Comparison of ENCODE assay signal across 8 cellular contexts in genomic region chr20:6007094-6007528, GRCh38. TPM values are rescaled to one million over a fixed set of nuclear protein-coding genes. Genes with fewer than 3 reads are reported as not detected.
A peak's percentile ranks its signal among the peaks of the same experiment; 100 is the strongest.
DNase-seq lines count a peak whose midpoint lies in the region; ATAC-seq, FAIRE-seq and TF ChIP-seq lines count a peak whose summit lies in the region.

No MANE protein-coding gene starts in this region.

- peak overlapping the region; percentile 1 for H3K27ac Mint-ChIP-seq in astrocyte (ENCODE audit: unreplicated experiment)
- H3K27ac Mint-ChIP-seq in memory B cell, result peak overlapping the region; percentile 80

- H3K27me3 Mint-ChIP-seq in astrocyte (ENCODE audit: low read depth, unreplicated experiment) (no peaks in the 10 kb centered on the region), memory B cell (no peaks in the 10 kb centered on the region)

- H3K4me1 Mint-ChIP-seq in astrocyte (ENCODE audit: low read depth, unreplicated experiment) (peaks cover 6% of the 10 kb centered on the region), memory B cell (peaks cover 18% of the 10 kb centered on the region)

- H3K27me3 ChIP-seq in right atrium auricular region, result no peaks in the 10 kb centered on the region
- no peaks in the 10 kb centered on the region for H3K27me3 ChIP-seq in astrocyte (ENCODE audit: insufficient read depth, low read length)

- FAIRE-seq in astrocyte (lab: Jason Lieb, UNC), result no peak

- H3K79me2 ChIP-seq in astrocyte (ENCODE audit: insufficient read depth, low read length), result peaks cover 58% of the 10 kb centered on the region

- H3K4me2 ChIP-seq in astrocyte (ENCODE audit: low read length), result peak overlapping the region; percentile 93

- H3K4me3 Mint-ChIP-seq in astrocyte (ENCODE audit: unreplicated experiment) (peak overlapping the region; percentile 98), memory B cell (peak overlapping the region; percentile 56)

- H3K4me3 ChIP-seq in right atrium auricular region (peak overlapping the region; percentile 87 to 96), astrocyte (ENCODE audit: insufficient read depth, low read depth, low read length) (peak overlapping the region; percentile 83)

- no peak for TF ChIP-seq CTCF in right atrium auricular region (IDR thresholded peaks at IDR 0.05)
- TF ChIP-seq CTCF in astrocyte (IDR thresholded peaks at IDR 0.05; ENCODE audit: insufficient read depth, low read depth, low read length), result no peak

- H3K36me3 ChIP-seq in right atrium auricular region, result peaks cover 25% of the 10 kb centered on the region
- peaks cover 14% of the 10 kb centered on the region for H3K36me3 ChIP-seq in astrocyte (ENCODE audit: insufficient read depth, low read length)

- H3K36me3 Mint-ChIP-seq in astrocyte (ENCODE audit: low read depth, unreplicated experiment) (no peaks in the 10 kb centered on the region), memory B cell (peaks cover 9% of the 10 kb centered on the region)

- intact Hi-C loops in Right ventricle myocardium inferior (cut with DNase I), result no loop called here

- peak overlapping the region; percentile 91 for H3K9ac ChIP-seq in astrocyte (ENCODE audit: low read length)

- no peak for ATAC-seq in Right ventricle myocardium inferior
- no peak for ATAC-seq in memory B cell (ENCODE audit: low read depth)
- no peak for ATAC-seq in HG03521 (IDR thresholded peaks at IDR 0.05; ENCODE audit: unreplicated experiment)
- ATAC-seq in GM21367 (IDR thresholded peaks at IDR 0.05; ENCODE audit: unreplicated experiment), result no peak

- H3K9me3 ChIP-seq in right atrium auricular region (no peaks in the 10 kb centered on the region), astrocyte (ENCODE audit: insufficient read depth, low read depth, low read length) (no peaks in the 10 kb centered on the region)

- H4K20me1 ChIP-seq in astrocyte (ENCODE audit: insufficient read depth, low read length), result peaks cover 47% of the 10 kb centered on the region

- no peak overlapping the region for H2AFZ ChIP-seq in astrocyte (ENCODE audit: low read depth, low read length)

- no peaks in the 10 kb centered on the region for H3K9me3 Mint-ChIP-seq in astrocyte (ENCODE audit: unreplicated experiment)
- no peaks in the 10 kb centered on the region for H3K9me3 Mint-ChIP-seq in memory B cell

- DNase-seq in right atrium auricular region (ENCODE audit: low spot score), result no peak
- DNase-seq in Right ventricle myocardium inferior (ENCODE audit: missing footprints), result no peak
- no peak for DNase-seq in astrocyte (ENCODE audit: low read depth)
- no peak for DNase-seq in memory B cell (ENCODE audit: low spot score in 2 of 2)
- DNase-seq in amniotic stem cell (lab: John Stamatoyannopoulos, UW), result no peak
- no peak for DNase-seq in GDM1 (lab: John Stamatoyannopoulos, UW)

- H3K27ac ChIP-seq in right atrium auricular region, result peak overlapping the region; percentile 86 to 92
- H3K27ac ChIP-seq in astrocyte (ENCODE audit: low read depth, low read length), result no peak overlapping the region

- H3K4me1 ChIP-seq in right atrium auricular region (peaks cover 0 to 31% of the 10 kb centered on the region in 2 donors), astrocyte (ENCODE audit: insufficient read depth, low read length) (peaks cover 13% of the 10 kb centered on the region)

RNA-seq across cellular contexts. Expression of gene CRLS1, which starts 1.2 kb away (rescaled TPM):
- total RNA-seq in right atrium auricular region (10 to 100 TPM; 49.4 to 67.9 TPM), Right ventricle myocardium inferior (104 TPM), astrocyte (35.6 and 36.4 TPM in 2 replicates)

RNA-seq across cellular contexts. Expression of gene LRRN4, which starts 46.7 kb away (rescaled TPM):
- total RNA-seq in right atrium auricular region, result 10 to 100 TPM; 15.0 to 36.7 TPM
- total RNA-seq in Right ventricle myocardium inferior, result 0.46 TPM
- total RNA-seq in astrocyte, result 1.0 and 1.1 TPM in 2 replicates

RNA-seq across cellular contexts. Expression of gene MCM8, which starts 56.7 kb away (rescaled TPM):
- total RNA-seq in right atrium auricular region (1 to 10 TPM; 4.0 to 4.2 TPM), Right ventricle myocardium inferior (6.4 TPM), astrocyte (5.0 and 5.7 TPM in 2 replicates)

RNA-seq across cellular contexts. Expression of gene TRMT6, which starts 56.8 kb away (rescaled TPM):
- total RNA-seq in right atrium auricular region (10 to 100 TPM; 11.6 to 13.1 TPM), Right ventricle myocardium inferior (6.1 TPM), astrocyte (14.4 and 16.4 TPM in 2 replicates)
